9 cellular contexts compared by ENCODE assay signal in the genomic region with DNA sequence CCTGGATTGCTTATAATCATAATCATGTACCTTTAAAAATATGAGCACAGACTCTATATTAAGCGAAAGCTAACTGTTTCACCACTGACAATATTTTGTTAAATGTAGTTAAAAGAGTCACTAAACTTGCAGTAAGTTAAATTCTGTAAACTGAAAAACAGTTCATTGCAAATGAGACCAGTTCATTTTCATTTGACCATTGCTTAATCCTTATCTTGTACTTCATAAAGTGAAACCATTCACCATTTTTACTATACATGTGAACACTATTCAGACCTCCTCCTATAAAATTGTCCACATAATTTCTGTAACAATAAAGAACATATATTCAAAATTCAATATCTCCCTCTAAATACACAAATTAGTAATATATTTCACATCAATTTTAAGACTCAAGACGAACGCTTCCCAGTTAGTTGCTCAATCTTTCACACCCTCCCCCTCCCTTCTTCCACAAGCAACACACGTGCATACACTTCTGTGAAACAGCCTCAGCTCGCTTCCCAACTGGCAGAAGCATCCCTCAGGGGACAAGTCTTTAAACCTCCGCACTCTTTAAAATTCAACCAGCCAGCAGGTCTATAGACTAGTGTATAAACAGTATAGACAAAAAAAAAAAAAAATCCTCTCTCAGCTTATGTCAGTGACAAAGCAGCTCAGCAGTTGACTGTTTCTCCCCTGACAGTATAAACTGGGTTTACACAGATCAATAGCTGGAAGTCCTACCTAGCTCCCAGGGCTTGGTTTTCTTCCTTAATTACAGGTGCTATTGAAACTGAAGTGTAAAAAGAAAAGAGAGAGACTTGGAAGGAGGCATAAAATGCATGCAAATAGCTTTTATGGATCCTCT.
A peak's percentile ranks its signal among the peaks of the same experiment; 100 is the strongest.
DNase-seq lines count a peak whose midpoint lies in the region; ATAC-seq and TF ChIP-seq lines count a peak whose summit lies in the region.
"Had no signal": no experiment of that assay in that cellular context is flagged by ENCODE, and none has a peak within 500 bp of the region (broad histone marks: within the 10 kb centered on the region; RNA-seq: fewer than 3 reads in every experiment).

No MANE protein-coding gene starts in this region.

- peaks cover 7% of the 10 kb centered on the region for H3K4me1 ChIP-seq in RWPE2 (ENCODE audit: insufficient read depth, poor library complexity, severe bottlenecking)
- H3K4me1 ChIP-seq in skeletal muscle tissue (ENCODE audit: control insufficient read depth in 3 of 3, insufficient read depth in 3 of 3, low read length in 3 of 3), result peaks cover 0 to 7% (median 0%) of the 10 kb centered on the region in 3 donors

- H3K4me3 ChIP-seq in HL-60 (replicated peaks; ENCODE audit: insufficient read depth, low read length), result no peak overlapping the region
- peak overlapping the region; percentile 12 for H3K4me3 ChIP-seq in RWPE2 (ENCODE audit: severe bottlenecking)
- peak overlapping the region; percentile 1 to 40 (median 19) for H3K4me3 ChIP-seq in skeletal muscle tissue (ENCODE audit: low read length in 3 of 3)

- peak overlapping the region in 1 of 3 donors; percentile 24 for H3K9ac ChIP-seq in skeletal muscle tissue (ENCODE audit: low read depth in 1 of 3, low read length in 3 of 3)

- H3K27me3 ChIP-seq in HL-60 (ENCODE audit: insufficient read depth, poor library complexity, severe bottlenecking) (no peaks in the 10 kb centered on the region), RWPE2 (ENCODE audit: insufficient read depth, poor library complexity, severe bottlenecking) (no peaks in the 10 kb centered on the region), skeletal muscle tissue (ENCODE audit: control insufficient read depth in 3 of 3, insufficient read depth in 3 of 3, low read length in 3 of 3) (no peaks in the 10 kb centered on the region)

- no peaks in the 10 kb centered on the region for H3K9me3 ChIP-seq in RWPE2 (ENCODE audit: severe bottlenecking)
- H3K9me3 ChIP-seq in skeletal muscle tissue (ENCODE audit: control insufficient read depth in 3 of 3, low read length in 3 of 3), result no peaks in the 10 kb centered on the region

- DNase-seq in HL-60 (ENCODE audit: low read depth in 1 of 2, low spot score in 1 of 2) (peak; percentile 29 to 37), RWPE2 (ENCODE audit: low spot score) (no peak), Right ventricle myocardium superior (peak; percentile 38), NCI-H748 treated with DMSO at 0.1 percent for 48 hours (lab: John Stamatoyannopoulos, UW) (no peak), H4 (ENCODE audit: low spot score) (no peak)
- DNase-seq: NCI-H526 had no signal

- ATAC-seq in RWPE2 (ENCODE audit: low read depth) (peak; percentile 35; the same call in 1 of the 3 replicates), Right ventricle myocardium superior (ENCODE audit: poor library complexity) (peak; percentile 84), GM21737 (IDR thresholded peaks at IDR 0.05; ENCODE audit: unreplicated experiment) (no peak), GM21390 (IDR thresholded peaks at IDR 0.05; ENCODE audit: unreplicated experiment) (no peak)

- no peak overlapping the region for H3K27ac ChIP-seq in HL-60 (replicated peaks)
- no peak overlapping the region for H3K27ac ChIP-seq in RWPE2 (ENCODE audit: poor library complexity, severe bottlenecking)
- H3K27ac ChIP-seq in skeletal muscle tissue (ENCODE audit: low read depth, low read length), result no peak overlapping the region

- TF ChIP-seq CTCF in HL-60 (IDR thresholded peaks at IDR 0.05; ENCODE audit: insufficient read depth, low read length) (no peak), RWPE2 (IDR thresholded peaks at IDR 0.05; ENCODE audit: poor library complexity, severe bottlenecking) (no peak)

- intact Hi-C loops in Right ventricle myocardium superior (cut with DNase I), result no loop called here

- H3K36me3 ChIP-seq in RWPE2 (ENCODE audit: low read depth) (no peaks in the 10 kb centered on the region), skeletal muscle tissue (ENCODE audit: control insufficient read depth in 3 of 3, insufficient read depth in 3 of 3, low read length in 3 of 3) (no peaks in the 10 kb centered on the region)

Comparison
In these comparisons a context has a peak if more than half of its experiments do, and no peak if none do; other contexts are left out.
1. DNase-seq: peak in HL-60 (2 of 2) and Right ventricle myocardium superior (single experiment); none in RWPE2 (single experiment), NCI-H748 treated with DMSO at 0.1 percent for 48 hours (single experiment) and H4 (single experiment).
2. ATAC-seq: peak in RWPE2 (single experiment) and Right ventricle myocardium superior (single experiment); none in GM21737 (single experiment) and GM21390 (single experiment).